Comparison of ENCODE assay signal across 8 cellular contexts in genomic region chr2:17752892-17753802, GRCh38. TPM values are rescaled to one million over a fixed set of nuclear protein-coding genes. Genes with fewer than 3 reads are reported as not detected.
DNase-seq lines count a peak whose midpoint lies in the region; ATAC-seq, FAIRE-seq and TF ChIP-seq lines count a peak whose summit lies in the region.

No MANE protein-coding gene starts in this region.

- 1% methylated on average over 39 of the region's 70 CpGs for WGBS in HepG2 (ENCODE audit: low lambda C conversion rate)

- TF ChIP-seq EP300 in HepG2 (IDR thresholded peaks at IDR 0.05; ENCODE audit: low read depth in 2 of 2, low read length in 2 of 2) (no peak), HepG2 (CRISPR knock-in tag; IDR thresholded peaks at IDR 0.05; ENCODE audit: borderline replicate concordance) (peak; percentile 20; the same call in 1 of the 2 replicates)

- ATAC-seq in GM21717 (IDR thresholded peaks at IDR 0.05; ENCODE audit: unreplicated experiment) = peak; percentile 31
- peak; percentile 90 for ATAC-seq in HepG2

- peak overlapping the region; percentile 16 for H2AFZ ChIP-seq in HepG2 (ENCODE audit: low read length)

- H3K27ac Mint-ChIP-seq in IgD-negative memory B cell = peak overlapping the region; percentile 68 to 99 (median 88)
- H3K27ac Mint-ChIP-seq in T-helper 1 cell treated with Interleukin-12 subunit alpha and Interleukin-12 subunit beta and Interleukin-4 antibody, amounts not matched to agents 30 μg/mL and 1 μg/mL, for 36 hours = peak overlapping the region; percentile 95

- H3K9me3 Mint-ChIP-seq in IgD-negative memory B cell = no peaks in the 10 kb centered on the region
- no peaks in the 10 kb centered on the region for H3K9me3 Mint-ChIP-seq in T-helper 1 cell treated with Interleukin-12 subunit alpha and Interleukin-12 subunit beta and Interleukin-4 antibody, amounts not matched to agents 30 μg/mL and 1 μg/mL, for 36 hours

- H3K4me3 ChIP-seq in colonic mucosa (peak overlapping the region; percentile 92), HepG2 (replicated peaks in 1 of 3; ENCODE audit: insufficient read depth in 1 of 3, low read depth in 2 of 3, low read length in 3 of 3) (peak overlapping the region; percentile 82 to 95 (median 93))

- peak overlapping the region; percentile 65 for H3K4me2 ChIP-seq in HepG2 (ENCODE audit: low read depth, low read length)

- peaks cover 22 to 37% (median 30%) of the 10 kb centered on the region in 3 donors for H3K4me1 Mint-ChIP-seq in IgD-negative memory B cell
- H3K4me1 Mint-ChIP-seq in T-helper 1 cell treated with Interleukin-12 subunit alpha and Interleukin-12 subunit beta and Interleukin-4 antibody, amounts not matched to agents 30 μg/mL and 1 μg/mL, for 36 hours (ENCODE audit: low read depth) = peaks cover 38% of the 10 kb centered on the region

- no peak for TF ChIP-seq CTCF in colonic mucosa (IDR thresholded peaks at IDR 0.05)
- TF ChIP-seq CTCF in HepG2 (CRISPR knock-in tag; IDR thresholded peaks at IDR 0.05) = no peak

- no peaks in the 10 kb centered on the region for H3K9me3 ChIP-seq in colonic mucosa
- H3K9me3 ChIP-seq in HepG2 (ENCODE audit: low read length) = no peaks in the 10 kb centered on the region

- peaks cover 3% of the 10 kb centered on the region for H3K36me3 Mint-ChIP-seq in IgD-negative memory B cell
- peaks cover 4% of the 10 kb centered on the region for H3K36me3 Mint-ChIP-seq in T-helper 1 cell treated with Interleukin-12 subunit alpha and Interleukin-12 subunit beta and Interleukin-4 antibody, amounts not matched to agents 30 μg/mL and 1 μg/mL, for 36 hours (ENCODE audit: low read depth)

- TF ChIP-seq POLR2A in HepG2 (IDR thresholded peaks at IDR 0.05; ENCODE audit: insufficient read depth in 1 of 2, low read depth in 2 of 2, low read length in 2 of 2) = peak; percentile 45 to 84; a peak in 3 of 4 replicates

- no peaks in the 10 kb centered on the region for H3K27me3 Mint-ChIP-seq in IgD-negative memory B cell
- no peaks in the 10 kb centered on the region for H3K27me3 Mint-ChIP-seq in T-helper 1 cell treated with Interleukin-12 subunit alpha and Interleukin-12 subunit beta and Interleukin-4 antibody, amounts not matched to agents 30 μg/mL and 1 μg/mL, for 36 hours (ENCODE audit: low read depth)

- peak; percentile 26; the same call in 1 of the 2 replicates for TF ChIP-seq RAD21 in HepG2 (CRISPR knock-in tag; IDR thresholded peaks at IDR 0.05)

- POLR2A ChIA-PET in HepG2 (lab: Yijun Ruan, JAX) = interaction anchor here (1.2 to 1.7 kb wide), 2 partner anchors 28 to 213 kb away, joined by 3 to 5 read pairs; partner anchors contain the start of gene VSNL1

- peak overlapping the region; percentile 90 for H3K27ac ChIP-seq in colonic mucosa
- peak overlapping the region; percentile 99 for H3K27ac ChIP-seq in HepG2 (ENCODE audit: extremely low read length, insufficient read depth, low read length)

- no peaks in the 10 kb centered on the region for H3K4me1 ChIP-seq in colonic mucosa
- peaks cover 48% of the 10 kb centered on the region for H3K4me1 ChIP-seq in HepG2 (ENCODE audit: insufficient read depth, low read length)

- H4K20me1 ChIP-seq in HepG2 (ENCODE audit: insufficient read depth, low read length) = no peaks in the 10 kb centered on the region

- no peaks in the 10 kb centered on the region for H3K27me3 ChIP-seq in colonic mucosa
- no peaks in the 10 kb centered on the region; a peak in 1 of 5 replicates for H3K27me3 ChIP-seq in HepG2 (ENCODE audit: control insufficient read depth in 1 of 2, insufficient read depth in 2 of 2, low read length in 2 of 2)

- CTCF ChIA-PET in HepG2 (lab: Yijun Ruan, JAX; ENCODE audit: low intra/inter-chr PET ratio, low total read pairs) = no interaction called here

- in situ Hi-C loops in HepG2 (cut with HindIII; ENCODE audit: extremely low pct_ligation_motif_present, low pct_unique_long_range_greater_than_20kb) = loop anchor here (10.0 kb wide), 1 partner anchor 208 kb away; the partner anchor contains the start of gene VSNL1

- DNase-seq in SIG-M5 treated with dmso at 0.1 percent for 504 hours (lab: John Stamatoyannopoulos, UW; ENCODE audit: unreplicated experiment) (peak; percentile 41), SIG-M5 (lab: John Stamatoyannopoulos, UW) (no peak), colonic mucosa (peak; percentile 57), HepG2 (ENCODE audit: low spot score) (peak; percentile 63)
- DNase-seq in stimulated activated CD8-positive, alpha-beta memory T cell treated with anti-CD3 and anti-CD28 coated beads, Interleukin-15, amount 100 ng/mL, for 48 hours (ENCODE audit: low read depth in 2 of 2) = peak; percentile 25 to 34

- H3K79me2 ChIP-seq in HepG2 (ENCODE audit: insufficient read depth, low read length) = peaks cover 73% of the 10 kb centered on the region

- FAIRE-seq in HepG2 (lab: Jason Lieb, UNC) = no peak

- H3K9ac ChIP-seq in colonic mucosa (ENCODE audit: low read depth in 2 of 2, low read length in 2 of 2) = peak overlapping the region; percentile 87 to 98
- H3K9ac ChIP-seq in HepG2 (ENCODE audit: insufficient read depth, low read depth, low read length) = peak overlapping the region; percentile 97

- intact Hi-C loops in colonic mucosa (cut with DNase I) = loop anchor here (10.0 kb wide), 1 partner anchor 72 kb away; no protein-coding TSS in a partner anchor
- intact Hi-C loops in HepG2 (cut with micrococcal nuclease; ENCODE audit: unreplicated experiment) = loop anchor here (2.0 to 5.0 kb wide), 2 partner anchors 34 to 211 kb away; partner anchors contain the start of gene VSNL1

- H3K4me3 Mint-ChIP-seq in IgD-negative memory B cell = peak overlapping the region; percentile 83 to 98 (median 96)
- peak overlapping the region; percentile 82 for H3K4me3 Mint-ChIP-seq in T-helper 1 cell treated with Interleukin-12 subunit alpha and Interleukin-12 subunit beta and Interleukin-4 antibody, amounts not matched to agents 30 μg/mL and 1 μg/mL, for 36 hours

- H3K36me3 ChIP-seq in colonic mucosa (no peaks in the 10 kb centered on the region), HepG2 (replicated peaks in 1 of 2; ENCODE audit: control insufficient read depth in 1 of 2, insufficient read depth in 2 of 2, low read length in 2 of 2) (no peaks in the 10 kb centered on the region)

- no TSS peak for BruUV-seq in HepG2 (replicated peaks; lab: Mats Ljungman, UMichigan)

TF ChIP-seq in HepG2, 621 proteins besides CTCF, POLR2A, EP300 and RAD21 (continues in another document):
- TF ChIP-seq DRAP1 (CRISPR knock-in tag; IDR thresholded peaks at IDR 0.05) = no peak

RNA-seq across cellular contexts. Expression of gene SMC6, which starts 0.5 kb away (rescaled TPM):
- 43.8 TPM for polyA plus RNA-seq in IgD-negative memory B cell
- total RNA-seq in colonic mucosa = 10 to 100 TPM; 23.3 to 25.2 TPM
- 55.3 and 69.4 TPM in 2 replicates for total RNA-seq in HepG2 (2016; rRNA removed; fragmentation: Illumina TruSeq; extraction: Trizol)
- total RNA-seq in HepG2 (2016; cell fraction: cytosol; rRNA removed; fragmentation: Illumina TruSeq; extraction: Trizol; ENCODE audit: low read depth) = 14.4 and 14.5 TPM in 2 replicates
- 52.1 and 68.7 TPM in 2 replicates for total RNA-seq in HepG2 (2016; cell fraction: insoluble cytoplasmic fraction; rRNA removed; fragmentation: Illumina TruSeq; extraction: Trizol)
- 26.1 and 32.5 TPM in 2 replicates for total RNA-seq in HepG2 (2016; cell fraction: membrane; rRNA removed; fragmentation: Illumina TruSeq; extraction: Trizol)
- 75.8 and 81.7 TPM in 2 replicates for total RNA-seq in HepG2 (2016; cell fraction: nucleus; rRNA removed; fragmentation: Illumina TruSeq; extraction: Trizol)
- polyA plus RNA-seq in HepG2 (2011; rRNA removed) = 15.2 and 18.9 TPM in 2 replicates
- 4.3 and 5.9 TPM in 2 replicates for polyA plus RNA-seq in HepG2 (2011; cell fraction: cytosol; rRNA removed)
- 26.5 and 26.6 TPM in 2 replicates for polyA plus RNA-seq in HepG2 (2011; cell fraction: nucleus; rRNA removed)
- polyA plus RNA-seq in HepG2 (2012) = 20.2 and 23.1 TPM in 2 replicates
- 1.1 and 1.3 TPM in 2 replicates for polyA plus RNA-seq in HepG2 (2016; cell fraction: cytosol; fragmentation: Illumina TruSeq; extraction: Trizol; ENCODE audit: low read depth)
- 48.7 and 51.1 TPM in 2 replicates for polyA plus RNA-seq in HepG2 (2016; cell fraction: insoluble cytoplasmic fraction; fragmentation: Illumina TruSeq; extraction: Trizol; ENCODE audit: low read depth)
- polyA plus RNA-seq in HepG2 (2016; cell fraction: membrane; fragmentation: Illumina TruSeq; extraction: Trizol; ENCODE audit: low read depth) = 3.5 and 3.7 TPM in 2 replicates
- polyA plus RNA-seq in HepG2 (2016; cell fraction: nucleus; fragmentation: Illumina TruSeq; extraction: Trizol; ENCODE audit: insufficient read depth, low read depth) = 95.1 and 101 TPM in 2 replicates
- polyA minus RNA-seq in HepG2 (2011; rRNA and poly(A)+ RNA removed; ENCODE audit: low replicate concordance) = 11.0 and 14.6 TPM in 2 replicates
- polyA minus RNA-seq in HepG2 (2011; cell fraction: cytosol; rRNA and poly(A)+ RNA removed) = 13.0 and 15.1 TPM in 2 replicates
- polyA minus RNA-seq in HepG2 (2011; cell fraction: nucleus; rRNA and poly(A)+ RNA removed) = 65.0 and 69.2 TPM in 2 replicates

RNA-seq across cellular contexts. Expression of gene GEN1, which starts 0.8 kb away (rescaled TPM):
- polyA plus RNA-seq in IgD-negative memory B cell = 3.2 TPM
- 10 to 100 TPM; 13.1 to 30.0 TPM for total RNA-seq in colonic mucosa
- total RNA-seq in HepG2 (2016; rRNA removed; fragmentation: Illumina TruSeq; extraction: Trizol) = 26.6 and 27.1 TPM in 2 replicates
- 6.3 and 9.4 TPM in 2 replicates for total RNA-seq in HepG2 (2016; cell fraction: cytosol; rRNA removed; fragmentation: Illumina TruSeq; extraction: Trizol; ENCODE audit: low read depth)
- 24.5 and 28.9 TPM in 2 replicates for total RNA-seq in HepG2 (2016; cell fraction: insoluble cytoplasmic fraction; rRNA removed; fragmentation: Illumina TruSeq; extraction: Trizol)
- total RNA-seq in HepG2 (2016; cell fraction: membrane; rRNA removed; fragmentation: Illumina TruSeq; extraction: Trizol) = 8.2 and 8.3 TPM in 2 replicates
- 58.4 and 73.8 TPM in 2 replicates for total RNA-seq in HepG2 (2016; cell fraction: nucleus; rRNA removed; fragmentation: Illumina TruSeq; extraction: Trizol)
- 5.1 and 9.9 TPM in 2 replicates for polyA plus RNA-seq in HepG2 (2011; rRNA removed)
- 1.2 and 2.0 TPM in 2 replicates for polyA plus RNA-seq in HepG2 (2011; cell fraction: cytosol; rRNA removed)
- 16.1 and 23.1 TPM in 2 replicates for polyA plus RNA-seq in HepG2 (2011; cell fraction: nucleus; rRNA removed)
- 3.2 and 7.3 TPM in 2 replicates for polyA plus RNA-seq in HepG2 (2012)
- polyA plus RNA-seq in HepG2 (2016; cell fraction: cytosol; fragmentation: Illumina TruSeq; extraction: Trizol; ENCODE audit: low read depth) = 0.68 and 1.1 TPM in 2 replicates
- 10.0 and 11.1 TPM in 2 replicates for polyA plus RNA-seq in HepG2 (2016; cell fraction: insoluble cytoplasmic fraction; fragmentation: Illumina TruSeq; extraction: Trizol; ENCODE audit: low read depth)
- 1.7 and 1.9 TPM in 2 replicates for polyA plus RNA-seq in HepG2 (2016; cell fraction: membrane; fragmentation: Illumina TruSeq; extraction: Trizol; ENCODE audit: low read depth)
- polyA plus RNA-seq in HepG2 (2016; cell fraction: nucleus; fragmentation: Illumina TruSeq; extraction: Trizol; ENCODE audit: insufficient read depth, low read depth) = 81.4 and 82.6 TPM in 2 replicates
- 19.6 and 33.5 TPM in 2 replicates for polyA minus RNA-seq in HepG2 (2011; rRNA and poly(A)+ RNA removed; ENCODE audit: low replicate concordance)
- 4.2 and 8.8 TPM in 2 replicates for polyA minus RNA-seq in HepG2 (2011; cell fraction: cytosol; rRNA and poly(A)+ RNA removed)
- 96.2 and 125 TPM in 2 replicates for polyA minus RNA-seq in HepG2 (2011; cell fraction: nucleus; rRNA and poly(A)+ RNA removed)
